In genomic region chr17:34125010-34125409, GRCh38 we compare ENCODE assay signal across 24 cellular contexts.
A peak's percentile ranks its signal among the peaks of the same experiment; 100 is the strongest.
DNase-seq lines count a peak whose midpoint lies in the region; ATAC-seq and TF ChIP-seq lines count a peak whose summit lies in the region.
"Had no signal": no experiment of that assay in that cellular context is flagged by ENCODE, and none has a peak within 500 bp of the region (broad histone marks: within the 10 kb centered on the region; RNA-seq: fewer than 3 reads in every experiment).

No MANE protein-coding gene starts in this region.

- H3K79me2 ChIP-seq in OCI-LY3 (ENCODE audit: low read length) (no peaks in the 10 kb centered on the region), MM.1S (ENCODE audit: low read length) (no peaks in the 10 kb centered on the region)

- peak; percentile 88 for DNase-seq in esophagus muscularis mucosa (ENCODE audit: extremely low spot score)
- peak; percentile 24 for DNase-seq in islet precursor cell
- DNase-seq in activated T-cell treated with anti-CD3 and anti-CD28 coated beads for 4 hours: no peak
- DNase-seq in MM.1S: no peak
- DNase-seq: AML-193; C1 segment of cervical spinal cord; CD4-positive, alpha-beta memory T cell; CD4-positive, CD25-positive, alpha-beta regulatory T cell; CD8-positive, alpha-beta memory T cell; COR-L47; DMS 273 treated with DMSO at 0.1 percent for 48 hours; DMS153; DMS53; DMS79; DND-41; EL; GDM1 had no signal

- H3K27me3 ChIP-seq in BLaER1 (no peaks in the 10 kb centered on the region), OCI-LY3 (ENCODE audit: low read depth, low read length) (peaks cover 11% of the 10 kb centered on the region), esophagus muscularis mucosa (peaks cover 0 to 38% (median 1%) of the 10 kb centered on the region in 4 donors), MM.1S (replicated peaks; ENCODE audit: insufficient read depth, low read length) (no peaks in the 10 kb centered on the region)

- TF ChIP-seq POLR2A in esophagus muscularis mucosa (IDR thresholded peaks at IDR 0.05; ENCODE audit: low read depth): no peak

- H3K9me3 ChIP-seq in BLaER1 (no peaks in the 10 kb centered on the region), OCI-LY3 (ENCODE audit: insufficient read depth, low read length) (no peaks in the 10 kb centered on the region), esophagus muscularis mucosa (no peaks in the 10 kb centered on the region), MM.1S (replicated peaks; ENCODE audit: insufficient read depth, low read length) (no peaks in the 10 kb centered on the region)
- H3K9me3 ChIP-seq: A549 had no signal

- H3F3A ChIP-seq in MM.1S (ENCODE audit: insufficient read depth, low read length): no peaks in the 10 kb centered on the region

- 79% methylated on average over 6 of the region's 6 CpGs for WGBS in esophagus muscularis mucosa

- intact Hi-C loops in esophagus muscularis mucosa (cut with DNase I): no loop called here

- H3K9ac ChIP-seq in BLaER1 (no peak overlapping the region), OCI-LY3 (ENCODE audit: low read length) (no peak overlapping the region), MM.1S (ENCODE audit: low read length) (no peak overlapping the region)

- no peak overlapping the region for H3K4me3 ChIP-seq in BLaER1
- no peak overlapping the region for H3K4me3 ChIP-seq in OCI-LY3 (ENCODE audit: low read length)
- H3K4me3 ChIP-seq in esophagus muscularis mucosa: no peak overlapping the region
- no peak overlapping the region for H3K4me3 ChIP-seq in MM.1S (ENCODE audit: low read length)
- H3K4me3 ChIP-seq: A549, GM12878 had no signal

- H3K4me2 ChIP-seq in BLaER1 (peak overlapping the region; percentile 32), OCI-LY3 (ENCODE audit: low read length) (peak overlapping the region; percentile 94), MM.1S (ENCODE audit: low read depth, low read length) (no peak overlapping the region)
- H3K4me2 ChIP-seq: A549 had no signal

- H3K9me2 ChIP-seq in MM.1S (replicated peaks; ENCODE audit: insufficient read depth, low read length): no peaks in the 10 kb centered on the region

- peaks cover 13% of the 10 kb centered on the region for H3K4me1 ChIP-seq in BLaER1
- H3K4me1 ChIP-seq in OCI-LY3 (ENCODE audit: low read length): peaks cover 69% of the 10 kb centered on the region
- H3K4me1 ChIP-seq in esophagus muscularis mucosa: no peaks in the 10 kb centered on the region
- H3K4me1 ChIP-seq in MM.1S (ENCODE audit: low read length): no peaks in the 10 kb centered on the region
- H3K4me1 ChIP-seq: A549 had no signal

- TF ChIP-seq CTCF in OCI-LY3 (IDR thresholded peaks at IDR 0.05; ENCODE audit: low read depth, low read length) (no peak), esophagus muscularis mucosa (IDR thresholded peaks at IDR 0.05) (no peak), MM.1S (IDR thresholded peaks at IDR 0.05; ENCODE audit: low read length) (no peak)

- H2AFZ ChIP-seq in OCI-LY3 (ENCODE audit: low read depth, low read length) (no peak overlapping the region), MM.1S (ENCODE audit: low read length) (no peak overlapping the region)

- H3K27ac ChIP-seq in BLaER1 (no peak overlapping the region), OCI-LY3 (ENCODE audit: low read length) (peak overlapping the region; percentile 98; the same call in 1 of the 2 replicates), esophagus muscularis mucosa (replicated peaks in 1 of 4) (no peak overlapping the region), MM.1S (ENCODE audit: low read length) (no peak overlapping the region)
- H3K27ac ChIP-seq: 22Rv1, A549 had no signal

- no peak for TF ChIP-seq EP300 in esophagus muscularis mucosa (IDR thresholded peaks at IDR 0.05)

- no peaks in the 10 kb centered on the region for H4K20me1 ChIP-seq in BLaER1
- H4K20me1 ChIP-seq in OCI-LY3 (ENCODE audit: insufficient read depth, low read length): no peaks in the 10 kb centered on the region
- no peaks in the 10 kb centered on the region for H4K20me1 ChIP-seq in MM.1S (ENCODE audit: insufficient read depth, low read length)

- ATAC-seq in HG03045 (IDR thresholded peaks at IDR 0.05; ENCODE audit: unreplicated experiment) (no peak), HG03095 (IDR thresholded peaks at IDR 0.05; ENCODE audit: unreplicated experiment) (no peak)
- ATAC-seq: GM12878 had no signal

- H3K36me3 ChIP-seq in BLaER1 (no peaks in the 10 kb centered on the region), OCI-LY3 (replicated peaks; ENCODE audit: low read depth, low read length) (no peaks in the 10 kb centered on the region), esophagus muscularis mucosa (no peaks in the 10 kb centered on the region), MM.1S (replicated peaks; ENCODE audit: insufficient read depth, low read length) (no peaks in the 10 kb centered on the region)

Comparison
In these comparisons a context has a peak if more than half of its experiments do, and no peak if none do; other contexts are left out.
1. DNase-seq: peak in esophagus muscularis mucosa (single experiment) and islet precursor cell (single experiment); none in activated T-cell treated with anti-CD3 and anti-CD28 coated beads for 4 hours (single experiment) and MM.1S (single experiment).